Comparison of ENCODE assay signal across 34 cellular contexts in the genomic region with DNA sequence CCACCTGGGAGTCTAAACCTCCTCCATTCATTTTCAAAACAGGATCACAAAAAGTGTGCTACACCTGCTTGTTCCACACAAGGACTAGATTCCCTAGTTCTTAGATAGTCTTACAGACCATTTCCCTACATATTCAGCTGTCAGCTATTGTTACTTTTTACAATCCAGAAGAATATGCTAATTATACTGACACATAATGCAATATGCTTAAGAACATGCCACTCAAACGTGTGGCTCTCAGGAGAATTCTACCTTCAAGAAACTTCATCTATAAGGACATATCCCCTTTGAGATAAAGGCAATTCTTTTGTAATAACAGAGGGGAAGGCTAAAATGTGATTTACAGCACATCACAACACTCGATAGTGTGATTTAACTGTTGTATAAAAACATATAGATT.
"Had no signal": no experiment of that assay in that cellular context is flagged by ENCODE, and none has a peak within 500 bp of the region (broad histone marks: within the 10 kb centered on the region; RNA-seq: fewer than 3 reads in every experiment).

No MANE protein-coding gene starts in this region.

- DNase-seq: activated B cell treated with CpG ODN at 0.5 μM for 24 hours; activated CD4-positive, alpha-beta memory T cell treated with anti-CD3 and anti-CD28 coated beads, Interleukin-2, amount 10 ng/mL, durations not matched to agents 7 days and 5 days; activated CD4-positive, alpha-beta T cell treated with anti-CD3 and anti-CD28 coated beads for 4 hours; activated CD4-positive, alpha-beta T cell treated with anti-CD3 and anti-CD28 coated beads, Interleukin-2, amount 10 ng/mL, durations not matched to agents 7 days and 5 days; activated CD4-positive, alpha-beta T cell treated with anti-CD3 and anti-CD28 coated beads, Interleukin-2, amount 50 U/mL, for 48 hours; activated CD4-positive, CD25-positive, alpha-beta regulatory T cell treated with anti-CD3 and anti-CD28 coated beads, Interleukin-2, amount 50 U/mL, for 72 hours; activated CD8-positive, alpha-beta memory T cell treated with anti-CD3 and anti-CD28 coated beads for 24 hours; activated CD8-positive, alpha-beta memory T cell treated with anti-CD3 and anti-CD28 coated beads, Interleukin-2, amount 10 ng/mL, durations not matched to agents 7 days and 5 days; activated CD8-positive, alpha-beta memory T cell treated with anti-CD3 and anti-CD28 coated beads, Interleukin-2, amount 50 U/mL, for 48 hours; activated CD8-positive, alpha-beta T cell treated with anti-CD3 and anti-CD28 coated beads, Interleukin-2, amount 10 ng/mL, durations not matched to agents 7 days and 5 days; activated effector memory CD4-positive, alpha-beta T cell treated with Interleukin-2 at 50 U/mL for 16 hours; activated gamma-delta T cell; activated naive CD4-positive, alpha-beta T cell treated with anti-CD3 and anti-CD28 coated beads, Interleukin-2, amount 10 ng/mL, durations not matched to agents 7 days and 5 days; activated naive CD4-positive, alpha-beta T cell treated with Interleukin-2 at 50 U/mL for 16 hours; activated naive CD8-positive, alpha-beta T cell treated with anti-CD3 and anti-CD28 coated beads, Interleukin-2, amount 10 ng/mL, durations not matched to agents 7 days and 5 days; activated naive CD8-positive, alpha-beta T cell treated with anti-CD3 and anti-CD28 coated beads, Interleukin-2, amount 50 U/mL, for 24 hours; activated T-cell treated with anti-CD3 and anti-CD28 coated beads, Interleukin-2, amount 50 U/mL, for 24 hours; activated T-cell treated with anti-CD3 and anti-CD28 coated beads, Interleukin-2, amount 50 U/mL, for 48 hours; amygdala; anterior cingulate cortex; caudate nucleus; cerebellar nuclear complex; T-helper 2 cell; T-helper 9 cell had no signal

- H3K27me3 Mint-ChIP-seq: activated B cell treated with CpG ODN at 0.5 μM for 24 hours; activated CD4-positive, alpha-beta memory T cell treated with anti-CD3 and anti-CD28 coated beads, Interleukin-2, amount 10 ng/mL, durations not matched to agents 7 days and 5 days; activated CD4-positive, alpha-beta T cell treated with anti-CD3 and anti-CD28 coated beads, Interleukin-2, amount 10 ng/mL, durations not matched to agents 7 days and 5 days; activated CD8-positive, alpha-beta memory T cell treated with anti-CD3 and anti-CD28 coated beads, Interleukin-2, amount 10 ng/mL, durations not matched to agents 7 days and 5 days; activated naive CD4-positive, alpha-beta T cell treated with anti-CD3 and anti-CD28 coated beads, Interleukin-2, amount 10 ng/mL, durations not matched to agents 7 days and 5 days; activated naive CD4-positive, alpha-beta T cell treated with anti-CD3 and anti-CD28 coated beads, Interleukin-2, amount 50 U/mL, for 24 hours; activated naive CD8-positive, alpha-beta T cell; activated naive CD8-positive, alpha-beta T cell treated with anti-CD3 and anti-CD28 coated beads, Interleukin-2, amount 10 ng/mL, durations not matched to agents 7 days and 5 days; activated naive CD8-positive, alpha-beta T cell treated with anti-CD3 and anti-CD28 coated beads, Interleukin-2, amount 50 U/mL, for 24 hours; activated T-cell treated with anti-CD3 and anti-CD28 coated beads, Interleukin-2, amount 50 U/mL, for 24 hours; central memory CD8-positive, alpha-beta T cell had no signal

- H3K36me3 ChIP-seq: ascending aorta, cardiac muscle cell had no signal

- H3K27ac Mint-ChIP-seq: activated B cell treated with CpG ODN at 0.5 μM for 24 hours; activated CD4-positive, alpha-beta memory T cell treated with anti-CD3 and anti-CD28 coated beads, Interleukin-2, amount 10 ng/mL, durations not matched to agents 7 days and 5 days; activated CD4-positive, alpha-beta T cell treated with anti-CD3 and anti-CD28 coated beads, Interleukin-2, amount 10 ng/mL, durations not matched to agents 7 days and 5 days; activated CD8-positive, alpha-beta memory T cell treated with anti-CD3 and anti-CD28 coated beads, Interleukin-2, amount 10 ng/mL, durations not matched to agents 7 days and 5 days; activated CD8-positive, alpha-beta T cell treated with anti-CD3 and anti-CD28 coated beads, Interleukin-2, amount 10 ng/mL, durations not matched to agents 7 days and 5 days; activated naive CD4-positive, alpha-beta T cell treated with anti-CD3 and anti-CD28 coated beads, Interleukin-2, amount 10 ng/mL, durations not matched to agents 7 days and 5 days; activated naive CD4-positive, alpha-beta T cell treated with anti-CD3 and anti-CD28 coated beads, Interleukin-2, amount 50 U/mL, for 24 hours; activated naive CD8-positive, alpha-beta T cell; activated naive CD8-positive, alpha-beta T cell treated with anti-CD3 and anti-CD28 coated beads, Interleukin-2, amount 10 ng/mL, durations not matched to agents 7 days and 5 days; activated naive CD8-positive, alpha-beta T cell treated with anti-CD3 and anti-CD28 coated beads, Interleukin-2, amount 50 U/mL, for 24 hours; activated T-cell treated with anti-CD3 and anti-CD28 coated beads, Interleukin-2, amount 50 U/mL, for 24 hours; activated T-helper 2 cell treated with anti-CD3 and anti-CD28 coated beads, Interferon-gamma antibody, Interleukin-2, Interleukin-4, amounts not matched to agents 10 μg/mL and 5 μg/mL and 100 μg/mL, durations not matched to agents 14 hours and 24 hours and 36 hours; T-helper 1 cell treated with Interleukin-12 subunit alpha and Interleukin-12 subunit beta and Interleukin-4 antibody, amounts not matched to agents 30 μg/mL and 1 μg/mL, for 36 hours; T-helper 2 cell treated with Interferon-gamma antibody and Interleukin-4, amounts not matched to agents 5 μg/mL and 100 μg/mL, for 36 hours had no signal

- H3K4me3 Mint-ChIP-seq: activated B cell treated with CpG ODN at 0.5 μM for 24 hours; activated CD4-positive, alpha-beta memory T cell treated with anti-CD3 and anti-CD28 coated beads, Interleukin-2, amount 10 ng/mL, durations not matched to agents 7 days and 5 days; activated CD4-positive, alpha-beta T cell treated with anti-CD3 and anti-CD28 coated beads, Interleukin-2, amount 10 ng/mL, durations not matched to agents 7 days and 5 days; activated CD8-positive, alpha-beta memory T cell treated with anti-CD3 and anti-CD28 coated beads, Interleukin-2, amount 10 ng/mL, durations not matched to agents 7 days and 5 days; activated CD8-positive, alpha-beta T cell treated with anti-CD3 and anti-CD28 coated beads, Interleukin-2, amount 10 ng/mL, durations not matched to agents 7 days and 5 days; activated naive CD4-positive, alpha-beta T cell treated with anti-CD3 and anti-CD28 coated beads, Interleukin-2, amount 10 ng/mL, durations not matched to agents 7 days and 5 days; activated naive CD4-positive, alpha-beta T cell treated with anti-CD3 and anti-CD28 coated beads, Interleukin-2, amount 50 U/mL, for 24 hours; activated naive CD8-positive, alpha-beta T cell; activated naive CD8-positive, alpha-beta T cell treated with anti-CD3 and anti-CD28 coated beads, Interleukin-2, amount 10 ng/mL, durations not matched to agents 7 days and 5 days; activated naive CD8-positive, alpha-beta T cell treated with anti-CD3 and anti-CD28 coated beads, Interleukin-2, amount 50 U/mL, for 24 hours; activated T-cell treated with anti-CD3 and anti-CD28 coated beads, Interleukin-2, amount 50 U/mL, for 24 hours; central memory CD8-positive, alpha-beta T cell; T-helper 1 cell treated with Interleukin-12 subunit alpha and Interleukin-12 subunit beta and Interleukin-4 antibody, amounts not matched to agents 30 μg/mL and 1 μg/mL, for 36 hours; T-helper 2 cell treated with Interferon-gamma antibody and Interleukin-4, amounts not matched to agents 5 μg/mL and 100 μg/mL, for 36 hours had no signal

- H3K9me3 Mint-ChIP-seq: activated CD4-positive, alpha-beta memory T cell treated with anti-CD3 and anti-CD28 coated beads, Interleukin-2, amount 10 ng/mL, durations not matched to agents 7 days and 5 days; activated CD4-positive, alpha-beta T cell treated with anti-CD3 and anti-CD28 coated beads, Interleukin-2, amount 10 ng/mL, durations not matched to agents 7 days and 5 days; activated naive CD4-positive, alpha-beta T cell treated with anti-CD3 and anti-CD28 coated beads, Interleukin-2, amount 10 ng/mL, durations not matched to agents 7 days and 5 days; activated naive CD4-positive, alpha-beta T cell treated with anti-CD3 and anti-CD28 coated beads, Interleukin-2, amount 50 U/mL, for 24 hours; activated naive CD8-positive, alpha-beta T cell treated with anti-CD3 and anti-CD28 coated beads, Interleukin-2, amount 10 ng/mL, durations not matched to agents 7 days and 5 days; activated naive CD8-positive, alpha-beta T cell treated with anti-CD3 and anti-CD28 coated beads, Interleukin-2, amount 50 U/mL, for 24 hours; activated T-cell treated with anti-CD3 and anti-CD28 coated beads, Interleukin-2, amount 50 U/mL, for 24 hours; activated T-helper 2 cell treated with anti-CD3 and anti-CD28 coated beads, Interferon-gamma antibody, Interleukin-2, Interleukin-4, amounts not matched to agents 10 μg/mL and 5 μg/mL and 100 μg/mL, durations not matched to agents 14 hours and 24 hours and 36 hours; brain; T-helper 1 cell treated with Interleukin-12 subunit alpha and Interleukin-12 subunit beta and Interleukin-4 antibody, amounts not matched to agents 30 μg/mL and 1 μg/mL, for 36 hours; T-helper 2 cell treated with Interferon-gamma antibody and Interleukin-4, amounts not matched to agents 5 μg/mL and 100 μg/mL, for 36 hours had no signal

- H3K4me1 ChIP-seq: ascending aorta had no signal

- H3K27ac ChIP-seq: ascending aorta, cardiac muscle cell, VCaP had no signal

- H3K27me3 ChIP-seq: ascending aorta, cardiac muscle cell had no signal

- H3K4me3 ChIP-seq: ascending aorta, cardiac muscle cell had no signal

- H3K4me1 Mint-ChIP-seq: activated B cell treated with CpG ODN at 0.5 μM for 24 hours; activated CD4-positive, alpha-beta memory T cell treated with anti-CD3 and anti-CD28 coated beads, Interleukin-2, amount 10 ng/mL, durations not matched to agents 7 days and 5 days; activated CD4-positive, alpha-beta T cell treated with anti-CD3 and anti-CD28 coated beads, Interleukin-2, amount 10 ng/mL, durations not matched to agents 7 days and 5 days; activated CD8-positive, alpha-beta memory T cell treated with anti-CD3 and anti-CD28 coated beads, Interleukin-2, amount 10 ng/mL, durations not matched to agents 7 days and 5 days; activated naive CD4-positive, alpha-beta T cell treated with anti-CD3 and anti-CD28 coated beads, Interleukin-2, amount 10 ng/mL, durations not matched to agents 7 days and 5 days; activated naive CD4-positive, alpha-beta T cell treated with anti-CD3 and anti-CD28 coated beads, Interleukin-2, amount 50 U/mL, for 24 hours; activated naive CD8-positive, alpha-beta T cell treated with anti-CD3 and anti-CD28 coated beads, Interleukin-2, amount 10 ng/mL, durations not matched to agents 7 days and 5 days; activated naive CD8-positive, alpha-beta T cell treated with anti-CD3 and anti-CD28 coated beads, Interleukin-2, amount 50 U/mL, for 24 hours; central memory CD8-positive, alpha-beta T cell had no signal

- H3K36me3 Mint-ChIP-seq: activated CD8-positive, alpha-beta memory T cell treated with anti-CD3 and anti-CD28 coated beads, Interleukin-2, amount 10 ng/mL, durations not matched to agents 7 days and 5 days; activated naive CD4-positive, alpha-beta T cell treated with anti-CD3 and anti-CD28 coated beads, Interleukin-2, amount 10 ng/mL, durations not matched to agents 7 days and 5 days; activated naive CD4-positive, alpha-beta T cell treated with anti-CD3 and anti-CD28 coated beads, Interleukin-2, amount 50 U/mL, for 24 hours; activated naive CD8-positive, alpha-beta T cell; activated naive CD8-positive, alpha-beta T cell treated with anti-CD3 and anti-CD28 coated beads, Interleukin-2, amount 10 ng/mL, durations not matched to agents 7 days and 5 days; brain had no signal

- H3K9me3 ChIP-seq: ascending aorta had no signal

- ATAC-seq: activated CD8-positive, alpha-beta memory T cell treated with anti-CD3 and anti-CD28 coated beads, Interleukin-2, amount 10 ng/mL, durations not matched to agents 7 days and 5 days; activated CD8-positive, alpha-beta T cell treated with anti-CD3 and anti-CD28 coated beads, Interleukin-2, amount 10 ng/mL, durations not matched to agents 7 days and 5 days; activated naive CD8-positive, alpha-beta T cell treated with anti-CD3 and anti-CD28 coated beads, Interleukin-2, amount 50 U/mL, for 24 hours had no signal
